In the genomic region with DNA sequence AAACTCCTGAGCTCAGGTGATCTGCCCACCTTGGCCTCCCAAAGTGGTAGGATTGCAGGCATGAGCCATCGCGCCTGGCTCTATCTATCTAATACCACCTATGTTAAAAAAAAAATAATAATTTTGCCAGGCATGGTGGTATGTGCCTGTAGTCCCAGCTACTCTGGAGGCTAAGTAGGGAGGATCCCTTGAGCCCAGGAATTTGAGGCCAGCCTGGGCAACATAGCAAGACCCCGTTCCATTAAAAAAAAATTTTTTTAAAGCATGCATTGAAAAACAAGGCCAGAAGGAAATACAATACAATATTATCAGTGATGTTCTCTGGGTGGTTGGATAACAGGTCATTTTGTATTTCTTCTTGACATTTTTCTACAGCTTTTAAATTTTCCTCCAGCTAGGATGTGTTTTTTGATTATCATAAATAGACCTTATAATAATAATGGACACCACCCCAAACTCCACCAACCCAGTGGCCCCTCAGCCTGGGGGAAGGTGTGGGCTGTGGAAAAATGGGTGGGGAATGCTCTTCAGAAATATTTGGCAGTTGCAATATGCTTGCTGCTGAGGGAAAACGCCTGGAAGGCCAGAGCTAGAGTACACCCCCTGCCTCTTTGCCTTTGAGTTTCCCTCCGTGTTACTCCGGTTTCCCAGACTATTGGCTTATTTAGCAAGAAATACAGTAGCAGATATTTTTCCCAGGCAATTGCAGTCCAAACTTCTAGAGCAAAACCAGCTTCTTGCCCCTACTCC, we compare ENCODE assay signal across 18 cellular contexts. TPM values are rescaled to one million over a fixed set of nuclear protein-coding genes. Genes with fewer than 3 reads are reported as not detected.
DNase-seq lines count a peak whose midpoint lies in the region; TF ChIP-seq lines count a peak whose summit lies in the region.
"Had no signal": no experiment of that assay in that cellular context is flagged by ENCODE, and none has a peak within 500 bp of the region (broad histone marks: within the 10 kb centered on the region; RNA-seq: fewer than 3 reads in every experiment).

No MANE protein-coding gene starts in this region.

- no peaks in the 10 kb centered on the region for H4K20me1 ChIP-seq in mammary epithelial cell (ENCODE audit: insufficient read depth, low read length)

- in situ Hi-C loops in mammary epithelial cell (cut with MboI; ENCODE audit: low sequenced_read_pairs in 2 of 2) (no loop called here), GM13977 (cut with MboI; ENCODE audit: low pct_unique_long_range_greater_than_20kb, low sequenced_read_pairs, unreplicated experiment) (no loop called here)

- DNase-seq in mammary epithelial cell (no peak), MCF 10A (ENCODE audit: unreplicated experiment) (no peak), SK-N-MC (ENCODE audit: low read depth, low spot score) (no peak), fibroblast of the aortic adventitia (ENCODE audit: low read depth) (peak; percentile 20), progenitor cell of endocrine pancreas (ENCODE audit: low spot score, unreplicated experiment) (no peak), CD1c-positive myeloid dendritic cell (ENCODE audit: extremely low spot score) (no peak), GM13977 (ENCODE audit: low spot score) (no peak), AML-193 (lab: John Stamatoyannopoulos, UW) (no peak)
- DNase-seq: 8988T; GF-D8; KBM-7; NCI-H1436 treated with DMSO at 0.1 percent for 48 hours; NCI-H1930; NCI-H2227 treated with DMSO at 0.1 percent for 48 hours; NCI-H510A; NK-92 treated with Interleukin-12 subunit alpha and Interleukin-12 subunit beta, amount 100 ng/mL, for 24 hours; SIG-M5 had no signal

- H3K4me1 Mint-ChIP-seq in MCF 10A (ENCODE audit: insufficient read depth, unreplicated experiment), result no peaks in the 10 kb centered on the region
- H3K4me1 Mint-ChIP-seq in progenitor cell of endocrine pancreas (ENCODE audit: low read depth), result peaks cover 4% of the 10 kb centered on the region

- intact Hi-C loops in mammary epithelial cell (cut with micrococcal nuclease), result no loop called here
- intact Hi-C loops in MCF 10A (cut with micrococcal nuclease), result loop anchor here (5.0 to 10.0 kb wide), 2 partner anchors 376 to 573 kb away; no protein-coding TSS in a partner anchor

- H3K4me2 ChIP-seq in mammary epithelial cell (ENCODE audit: insufficient read depth, low read depth, low read length), result no peak overlapping the region

- H3K9me3 Mint-ChIP-seq in MCF 10A (ENCODE audit: unreplicated experiment), result no peaks in the 10 kb centered on the region
- H3K9me3 Mint-ChIP-seq in progenitor cell of endocrine pancreas (ENCODE audit: low read depth), result no peaks in the 10 kb centered on the region

- dilution Hi-C loops in mammary epithelial cell (cut with HindIII; ENCODE audit: low sequenced_read_pairs), result no loop called here

- H3K27ac Mint-ChIP-seq in MCF 10A (ENCODE audit: low read depth, unreplicated experiment), result no peak overlapping the region
- peak overlapping the region; percentile 79 for H3K27ac Mint-ChIP-seq in progenitor cell of endocrine pancreas

- H3K36me3 ChIP-seq in mammary epithelial cell (ENCODE audit: insufficient read depth, low read length) (no peaks in the 10 kb centered on the region), SK-N-MC (ENCODE audit: insufficient read depth, low read length) (no peaks in the 10 kb centered on the region)

- H3K4me3 Mint-ChIP-seq in MCF 10A (ENCODE audit: unreplicated experiment) (no peak overlapping the region), progenitor cell of endocrine pancreas (ENCODE audit: low read depth) (no peak overlapping the region)

- H3K9me3 ChIP-seq in mammary epithelial cell (replicated peaks; ENCODE audit: insufficient read depth, low read length) (no peaks in the 10 kb centered on the region), SK-N-MC (ENCODE audit: low read depth, low read length) (no peaks in the 10 kb centered on the region)

- CTCF ChIA-PET in mammary epithelial cell (lab: Charles Lee; ENCODE audit: low non-redundant PET), result no interaction called here
- CTCF ChIA-PET in MCF 10A (lab: Yijun Ruan, JAX), result interaction anchor here (0.6 to 7.1 kb wide), 2 partner anchors 12 to 72 kb away, joined by 3 to 95 read pairs; no protein-coding TSS in a partner anchor

- H3K36me3 Mint-ChIP-seq in MCF 10A (ENCODE audit: insufficient read depth, unreplicated experiment) (no peaks in the 10 kb centered on the region), progenitor cell of endocrine pancreas (ENCODE audit: insufficient read depth) (no peaks in the 10 kb centered on the region)
- H3K36me3 Mint-ChIP-seq: CD14-positive monocyte had no signal

- POLR2A ChIA-PET in MCF 10A (lab: Yijun Ruan, JAX), result interaction anchor here (0.6 to 1.5 kb wide), 4 partner anchors 26 to 69 kb away, joined by 3 to 7 read pairs (median 4); no protein-coding TSS in a partner anchor

- H2AFZ ChIP-seq in mammary epithelial cell (ENCODE audit: low read depth, low read length), result peak overlapping the region; percentile 44

- BruUV-seq in mammary epithelial cell (replicated peaks; lab: Mats Ljungman, UMichigan) (no TSS peak), MCF 10A (replicated peaks; lab: Mats Ljungman, UMichigan) (no TSS peak)

- H3K9ac ChIP-seq in mammary epithelial cell (ENCODE audit: insufficient read depth, low read length) (no peak overlapping the region), SK-N-MC (ENCODE audit: insufficient read length) (peak overlapping the region; percentile 33)

- H3K79me2 ChIP-seq in mammary epithelial cell (ENCODE audit: insufficient read depth, low read length), result no peaks in the 10 kb centered on the region

- H3K27ac ChIP-seq in mammary epithelial cell (ENCODE audit: insufficient read depth, low read depth, low read length) (no peak overlapping the region), SK-N-MC (0 out of 2 replicates have a peak overlapping the region, but pooled peaks have one; percentile 44)

- 51% methylated on average over 6 of the region's 6 CpGs for whole genome bisulfite sequencing in mammary epithelial cell (ENCODE audit: low coverage, missing lambda C conversion rate)

- H3K27me3 ChIP-seq in mammary epithelial cell (ENCODE audit: insufficient read depth, low read length), result no peaks in the 10 kb centered on the region

- TF ChIP-seq CTCF in mammary epithelial cell (conservative IDR thresholded peaks at IDR 0.05 in 1 of 2, IDR thresholded peaks at IDR 0.05 in 1 of 2; ENCODE audit: extremely low read depth in 1 of 2, insufficient read depth in 1 of 2, low read depth in 1 of 2, low read length in 2 of 2) (no peak), MCF 10A (IDR thresholded peaks at IDR 0.05; ENCODE audit: unreplicated experiment) (no peak), fibroblast of the aortic adventitia (IDR thresholded peaks at IDR 0.05; ENCODE audit: insufficient read depth, low read length) (no peak), progenitor cell of endocrine pancreas (IDR thresholded peaks at IDR 0.05; ENCODE audit: unreplicated experiment) (no peak), GM13977 (IDR thresholded peaks at IDR 0.05; ENCODE audit: extremely low read depth, insufficient read depth, missing control alignments) (no peak)

- no peaks in the 10 kb centered on the region for H3K4me1 ChIP-seq in mammary epithelial cell (ENCODE audit: insufficient read depth, low read length)

- H3K4me3 ChIP-seq in mammary epithelial cell (replicated peaks in 1 of 3; ENCODE audit: insufficient read depth in 1 of 3, low read depth in 2 of 3, low read length in 3 of 3), result no peak overlapping the region
- no peak overlapping the region for H3K4me3 ChIP-seq in SK-N-MC
- no peak overlapping the region for H3K4me3 ChIP-seq in fibroblast of the aortic adventitia (ENCODE audit: low read depth, low read length)

- H3K27me3 Mint-ChIP-seq in MCF 10A (ENCODE audit: insufficient read depth, unreplicated experiment), result no peaks in the 10 kb centered on the region
- H3K27me3 Mint-ChIP-seq in progenitor cell of endocrine pancreas, result no peaks in the 10 kb centered on the region

RNA-seq across cellular contexts. Expression of a gene that starts 45.4 kb away (rescaled TPM):
- total RNA-seq in mammary epithelial cell (10 to 100 TPM; 51.3 to 62.5 TPM), MCF 10A (2022) (56.7 and 71.7 TPM in 2 replicates), fibroblast of the aortic adventitia (ENCODE audit: low replicate concordance) (46.5 and 97.0 TPM in 2 replicates), progenitor cell of endocrine pancreas (70.9 and 71.0 TPM in 2 replicates)
- polyA plus RNA-seq in mammary epithelial cell, result 11.9 TPM
- polyA minus RNA-seq in mammary epithelial cell, result 38.6 TPM
